ENCODE assay signal across 9 cellular contexts in genomic region chr6:153852034-153852433, GRCh38.
"Had no signal": no experiment of that assay in that cellular context is flagged by ENCODE, and none has a peak within 500 bp of the region (broad histone marks: within the 10 kb centered on the region; RNA-seq: fewer than 3 reads in every experiment).

No MANE protein-coding gene starts in this region.

- DNase-seq: GM23248, GOT3, H7, HFFc6 had no signal

- H3K4me1 Mint-ChIP-seq: IgD-negative memory B cell had no signal

- ATAC-seq: HCT116, HepG2 had no signal

- H3K4me1 ChIP-seq: HAP-1 had no signal

- H3K27ac ChIP-seq: GM23248, HL-60 had no signal

- FAIRE-seq: HepG2 had no signal

- H3K4me3 Mint-ChIP-seq: HFFc6, IgD-negative memory B cell had no signal

- H3K9ac ChIP-seq: GM23248 had no signal

- H3K4me3 ChIP-seq: GM23248, HAP-1 had no signal

- H3K9me3 ChIP-seq: HAP-1 had no signal

- H3K27ac Mint-ChIP-seq: HFFc6, IgD-negative memory B cell had no signal

- H3K36me3 Mint-ChIP-seq: IgD-negative memory B cell had no signal

- H2AFZ ChIP-seq: GM23248 had no signal

- H3K27me3 Mint-ChIP-seq: IgD-negative memory B cell had no signal

- H3K36me3 ChIP-seq: HAP-1 had no signal
